Comparison of ENCODE assay signal across 17 cellular contexts in genomic region chr11:130528301-130528651, GRCh38.
A peak's percentile ranks its signal among the peaks of the same experiment; 100 is the strongest.
DNase-seq lines count a peak whose midpoint lies in the region; ATAC-seq, FAIRE-seq and TF ChIP-seq lines count a peak whose summit lies in the region.
"Had no signal": no experiment of that assay in that cellular context is flagged by ENCODE, and none has a peak within 500 bp of the region (broad histone marks: within the 10 kb centered on the region; RNA-seq: fewer than 3 reads in every experiment).

No MANE protein-coding gene starts in this region.

- POLR2A ChIA-PET in OCI-LY7 (lab: Charles Lee) = no interaction called here

- H3K27ac ChIP-seq in right cardiac atrium (ENCODE audit: low read length) = peak overlapping the region; percentile 52
- no peak overlapping the region for H3K27ac ChIP-seq in OCI-LY7 (ENCODE audit: low read depth, low read length, poor library complexity, severe bottlenecking)

- ATAC-seq in right cardiac atrium (peak; percentile 12 to 39), sciatic nerve (peak; percentile 9), HG03520 (IDR thresholded peaks at IDR 0.05; ENCODE audit: unreplicated experiment) (no peak)
- ATAC-seq: activated CD4-positive, CD25-positive, alpha-beta regulatory T cell treated with anti-CD3 and anti-CD28 coated beads, Interleukin-2, amount 50 U/mL, for 24 hours; activated CD8-positive, alpha-beta memory T cell treated with anti-CD3 and anti-CD28 coated beads, Interleukin-2, amount 10 ng/mL, durations not matched to agents 7 days and 5 days; left colon; SK-N-SH treated with all-trans-retinoic acid at 6 μM for 48 hours had no signal

- H3K9me2 ChIP-seq in OCI-LY7 (ENCODE audit: insufficient read depth, low read length) = no peaks in the 10 kb centered on the region

- H3K36me3 ChIP-seq in bronchial epithelial cell (ENCODE audit: control insufficient read depth, insufficient read depth, low read length) (no peaks in the 10 kb centered on the region), OCI-LY7 (ENCODE audit: insufficient read depth, low read length) (no peaks in the 10 kb centered on the region)

- no peaks in the 10 kb centered on the region for H4K20me1 ChIP-seq in OCI-LY7 (ENCODE audit: insufficient read depth, low read length)

- H3K27me3 ChIP-seq in bronchial epithelial cell (ENCODE audit: control insufficient read depth, insufficient read depth, low read length) = no peaks in the 10 kb centered on the region
- no peaks in the 10 kb centered on the region for H3K27me3 ChIP-seq in right cardiac atrium (ENCODE audit: control insufficient read depth, insufficient read depth)

- WGBS in right cardiac atrium = 48% methylated on average over 6 of the region's 6 CpGs

- no peak overlapping the region for H2AFZ ChIP-seq in OCI-LY7 (ENCODE audit: low read length)

- no peak overlapping the region for H3K4me2 ChIP-seq in OCI-LY7 (ENCODE audit: low read length)

- no peaks in the 10 kb centered on the region for H3K79me2 ChIP-seq in OCI-LY7 (ENCODE audit: insufficient read depth, low read depth, low read length)

- DNase-seq in M059J (ENCODE audit: low read depth) = peak; percentile 62
- peak; percentile 33 for DNase-seq in bronchial epithelial cell (ENCODE audit: low read depth)
- no peak for DNase-seq in right cardiac atrium
- no peak for DNase-seq in sciatic nerve (ENCODE audit: low spot score)
- no peak for DNase-seq in DMS53 treated with DMSO at 0.1 percent for 48 hours (lab: John Stamatoyannopoulos, UW; ENCODE audit: unreplicated experiment)
- no peak for DNase-seq in Kasumi-1 (lab: John Stamatoyannopoulos, UW)
- no peak for DNase-seq in OCI-LY7 (ENCODE audit: low spot score)
- DNase-seq: activated CD8-positive, alpha-beta memory T cell treated with anti-CD3 and anti-CD28 coated beads, Interleukin-2, amount 10 ng/mL, durations not matched to agents 7 days and 5 days; amniotic stem cell; COR-L47; left colon; NCI-H1105; NCI-H69; stimulated activated CD4-positive, alpha-beta T cell treated with anti-CD3 and anti-CD28 coated beads, Interleukin-2, amount 100 ng/mL, for 48 hours had no signal

- intact Hi-C loops in right cardiac atrium (cut with DNase I) = loop anchor here in 1 of 4 donors (10.0 kb wide), 1 partner anchor 73 kb away; no protein-coding TSS in a partner anchor
- intact Hi-C loops in sciatic nerve (cut with DNase I) = no loop called here
- intact Hi-C loops in OCI-LY7 (cut with micrococcal nuclease; ENCODE audit: unreplicated experiment) = no loop called here

- H3K9me3 ChIP-seq in right cardiac atrium (ENCODE audit: control insufficient read depth, low read length) (no peaks in the 10 kb centered on the region), OCI-LY7 (ENCODE audit: low read length) (no peaks in the 10 kb centered on the region)

- no TSS peak for BruUV-seq in OCI-LY7 (replicated peaks; lab: Mats Ljungman, UMichigan)

- no peak for TF ChIP-seq CTCF in bronchial epithelial cell (IDR thresholded peaks at IDR 0.05; ENCODE audit: insufficient read depth, low read length, severe bottlenecking)
- no peak for TF ChIP-seq CTCF in OCI-LY7 (conservative IDR thresholded peaks at IDR 0.05; ENCODE audit: low read length)

- CTCF ChIA-PET in OCI-LY7 (lab: Charles Lee; ENCODE audit: unreplicated experiment) = no interaction called here

- FAIRE-seq in bronchial epithelial cell (lab: Jason Lieb, UNC) = no peak

- no peak overlapping the region for H3K4me3 ChIP-seq in bronchial epithelial cell (ENCODE audit: low read depth, low read length)
- no peak overlapping the region for H3K4me3 ChIP-seq in right cardiac atrium (ENCODE audit: low read length)
- H3K4me3 ChIP-seq in OCI-LY7 (ENCODE audit: low read depth, low read length, poor library complexity, severe bottlenecking) = no peak overlapping the region

- peaks cover 24% of the 10 kb centered on the region for H3K4me1 ChIP-seq in right cardiac atrium (ENCODE audit: control insufficient read depth, insufficient read depth, low read length)
- H3K4me1 ChIP-seq in OCI-LY7 (ENCODE audit: insufficient read depth, low read length, poor library complexity, severe bottlenecking) = no peaks in the 10 kb centered on the region

Comparison
In these comparisons a context has a peak if more than half of its experiments do, and no peak if none do; other contexts are left out.
1. DNase-seq: peak in M059J (single experiment) and bronchial epithelial cell (single experiment); none in right cardiac atrium (0 of 3), sciatic nerve (single experiment), DMS53 treated with DMSO at 0.1 percent for 48 hours (single experiment), Kasumi-1 (0 of 2) and OCI-LY7 (single experiment).